1 cellular context compared by ENCODE assay signal in genomic region chr19:53868892-53869804, GRCh38.
TF ChIP-seq lines count a peak whose summit lies in the region.

No MANE protein-coding gene starts in this region.

TF ChIP-seq in HEK293, 187 proteins besides CTCF, POLR2A, EP300 and RAD21 (continued from another document and continues in another):
- TF ChIP-seq ZNF449 (tag by site-specific recombination; IDR thresholded peaks at IDR 0.05): peak; percentile 87
- TF ChIP-seq ZNF157 (tag by site-specific recombination; IDR thresholded peaks at IDR 0.05): no peak
- no peak for TF ChIP-seq ZNF10 (tag by site-specific recombination; IDR thresholded peaks at IDR 0.05)
- TF ChIP-seq KLF10 (tag by site-specific recombination; IDR thresholded peaks at IDR 0.05): peak; percentile 86; the same call in 1 of the 2 replicates
- no peak for TF ChIP-seq ZNF558 (tag by site-specific recombination; IDR thresholded peaks at IDR 0.05)
- peak; percentile 91 for TF ChIP-seq KLF1 (tag by site-specific recombination; IDR thresholded peaks at IDR 0.05)
- TF ChIP-seq ZNF169 (tag by site-specific recombination; IDR thresholded peaks at IDR 0.05): no peak
- no peak for TF ChIP-seq SCRT2 (tag by site-specific recombination; IDR thresholded peaks at IDR 0.05)
- no peak for TF ChIP-seq ZNF311 (tag by site-specific recombination; IDR thresholded peaks at IDR 0.05; ENCODE audit: borderline replicate concordance)
- TF ChIP-seq ZBTB17 (tag by site-specific recombination; IDR thresholded peaks at IDR 0.05): peak; percentile 29; the same call in 1 of the 2 replicates
- peak; percentile 79 for TF ChIP-seq ZIC2 (tag by site-specific recombination; IDR thresholded peaks at IDR 0.05)
- peak; percentile 73 for TF ChIP-seq PRDM10 (tag by site-specific recombination; IDR thresholded peaks at IDR 0.05)
- peak; percentile 86 for TF ChIP-seq ZBTB26 (tag by site-specific recombination; optimal IDR thresholded peaks at IDR 0.05)
- 0 out of 2 replicates have a peak, but pooled peaks have one; percentile 11 for TF ChIP-seq ZNF76 (tag by site-specific recombination; IDR thresholded peaks at IDR 0.05; ENCODE audit: borderline replicate concordance, low read depth)
- no peak for TF ChIP-seq ZNF280C (tag by site-specific recombination; IDR thresholded peaks at IDR 0.05)
- no peak for TF ChIP-seq ZNF792 (tag by site-specific recombination; IDR thresholded peaks at IDR 0.05)
- peak; percentile 92 for TF ChIP-seq KLF8 (tag by site-specific recombination; IDR thresholded peaks at IDR 0.05)
- TF ChIP-seq ZNF629 (tag by site-specific recombination; IDR thresholded peaks at IDR 0.05): peak; percentile 34; the same call in 1 of the 2 replicates
- TF ChIP-seq KLF9 (tag by site-specific recombination; IDR thresholded peaks at IDR 0.05; ENCODE audit: low read depth): peak; percentile 77; the same call in 1 of the 2 replicates
- no peak for TF ChIP-seq ZNF529 (tag by site-specific recombination; IDR thresholded peaks at IDR 0.05; ENCODE audit: insufficient replicate concordance)
- TF ChIP-seq INSM2 (tag by site-specific recombination; IDR thresholded peaks at IDR 0.05): no peak
- TF ChIP-seq ZSCAN23 (tag by site-specific recombination; IDR thresholded peaks at IDR 0.05): no peak
- peak; percentile 74; the same call in 1 of the 2 replicates for TF ChIP-seq ZNF561 (tag by site-specific recombination; IDR thresholded peaks at IDR 0.05; ENCODE audit: borderline replicate concordance)
- no peak for TF ChIP-seq ZNF623 (tag by site-specific recombination; IDR thresholded peaks at IDR 0.05)
- TF ChIP-seq ZNF521 (tag by site-specific recombination; IDR thresholded peaks at IDR 0.05): no peak
- no peak for TF ChIP-seq ZNF292 (tag by site-specific recombination; IDR thresholded peaks at IDR 0.05; ENCODE audit: borderline replicate concordance, low read depth)
- TF ChIP-seq PBX3 (CRISPR knock-in tag; IDR thresholded peaks at IDR 0.05): peak; percentile 58
- TF ChIP-seq ZBTB11 (tag by site-specific recombination; conservative IDR thresholded peaks at IDR 0.05; ENCODE audit: low read depth): peak; percentile 43; the same call in 1 of the 2 replicates
- TF ChIP-seq ZNF747 (tag by site-specific recombination; IDR thresholded peaks at IDR 0.05): no peak
- TF ChIP-seq PRDM4 (tag by site-specific recombination; IDR thresholded peaks at IDR 0.05): no peak
- peak; percentile 99 for TF ChIP-seq ZFHX2 (tag by site-specific recombination; conservative IDR thresholded peaks at IDR 0.05)
- no peak for TF ChIP-seq ZNF830 (tag by site-specific recombination; IDR thresholded peaks at IDR 0.05; ENCODE audit: low read depth)
- no peak for TF ChIP-seq PRDM6 (tag by site-specific recombination; IDR thresholded peaks at IDR 0.05)
- TF ChIP-seq ZNF175 (tag by site-specific recombination; IDR thresholded peaks at IDR 0.05): no peak
- TF ChIP-seq ZFP3 (tag by site-specific recombination; IDR thresholded peaks at IDR 0.05; ENCODE audit: low read depth): no peak
- peak; percentile 98 for TF ChIP-seq ZBTB20 (tag by site-specific recombination; IDR thresholded peaks at IDR 0.05)
- no peak for TF ChIP-seq ZNF391 (tag by site-specific recombination; IDR thresholded peaks at IDR 0.05; ENCODE audit: borderline replicate concordance, low read depth)
- no peak for TF ChIP-seq MZF1 (tag by site-specific recombination; IDR thresholded peaks at IDR 0.05; ENCODE audit: borderline replicate concordance)
- no peak for TF ChIP-seq ZNF184 (tag by site-specific recombination; IDR thresholded peaks at IDR 0.05)
- TF ChIP-seq ZNF510 (tag by site-specific recombination; IDR thresholded peaks at IDR 0.05; ENCODE audit: insufficient replicate concordance): no peak
